Comparison of ENCODE assay signal across 24 cellular contexts in the genomic region with DNA sequence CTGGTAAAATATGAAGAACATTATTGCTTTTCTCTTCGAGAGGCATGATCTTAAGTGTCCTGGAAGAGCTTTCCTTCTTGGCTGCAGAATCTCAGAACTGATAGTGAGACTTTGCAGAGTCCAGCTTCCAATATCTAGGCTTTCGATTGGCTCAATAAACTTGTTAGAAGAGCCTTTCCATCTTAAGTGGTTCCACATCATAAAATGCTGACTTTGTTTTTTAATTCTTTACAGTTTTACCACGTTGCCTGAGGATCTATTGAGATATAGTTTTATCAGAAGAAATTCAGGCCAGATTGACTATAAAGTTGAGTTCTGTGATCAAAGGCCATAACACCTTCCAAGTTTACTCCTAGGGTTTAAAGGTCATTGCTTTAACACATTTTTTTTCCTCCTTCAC. TPM values are rescaled to one million over a fixed set of nuclear protein-coding genes. Genes with fewer than 3 reads are reported as not detected.
"Had no signal": no experiment of that assay in that cellular context is flagged by ENCODE, and none has a peak within 500 bp of the region (broad histone marks: within the 10 kb centered on the region; RNA-seq: fewer than 3 reads in every experiment).

No MANE protein-coding gene starts in this region.

- H3K9me3 Mint-ChIP-seq: activated B cell treated with CpG ODN at 0.5 μM for 24 hours, memory B cell, nephron had no signal

- H3K4me1 ChIP-seq: left ventricle myocardium inferior, suprapubic skin had no signal

- ATAC-seq: activated CD8-positive, alpha-beta T cell treated with anti-CD3 and anti-CD28 coated beads, Interleukin-2, amount 10 ng/mL, durations not matched to agents 7 days and 5 days; right cardiac atrium; stimulated activated naive CD8-positive, alpha-beta T cell treated with anti-CD3 and anti-CD28 coated beads, Interleukin-15, Interleukin-2, amounts not matched to agents 100 U/mL and 50 U/mL, for 24 hours had no signal

- H3K27ac Mint-ChIP-seq: activated B cell treated with CpG ODN at 0.5 μM for 24 hours; activated CD8-positive, alpha-beta T cell treated with anti-CD3 and anti-CD28 coated beads, Interleukin-2, amount 10 ng/mL, durations not matched to agents 7 days and 5 days; memory B cell had no signal

- H3K4me3 ChIP-seq: left ventricle myocardium inferior, smooth muscle cell, suprapubic skin had no signal

- H3K4me3 Mint-ChIP-seq: activated B cell treated with CpG ODN at 0.5 μM for 24 hours; activated CD8-positive, alpha-beta T cell treated with anti-CD3 and anti-CD28 coated beads, Interleukin-2, amount 10 ng/mL, durations not matched to agents 7 days and 5 days; memory B cell; nephron had no signal

- H3K27me3 ChIP-seq: suprapubic skin had no signal

- H3K27ac ChIP-seq: left ventricle myocardium inferior, suprapubic skin had no signal

- H3K9me3 ChIP-seq: left ventricle myocardium inferior, suprapubic skin had no signal

- H3K4me1 Mint-ChIP-seq: activated B cell treated with CpG ODN at 0.5 μM for 24 hours, nephron had no signal

- DNase-seq: activated B cell treated with CpG ODN at 0.5 μM for 24 hours; activated CD4-positive, alpha-beta T cell treated with anti-CD3 and anti-CD28 coated beads for 48 hours; activated CD8-positive, alpha-beta memory T cell treated with anti-CD3 and anti-CD28 coated beads, Interleukin-2, amount 50 U/mL, for 4 hours; activated CD8-positive, alpha-beta T cell treated with anti-CD3 and anti-CD28 coated beads, Interleukin-2, amount 10 ng/mL, durations not matched to agents 7 days and 5 days; anterior cingulate cortex; hypothalamus; kidney; left ventricle myocardium inferior; right cardiac atrium; stimulated activated CD4-positive, alpha-beta T cell treated with anti-CD3 and anti-CD28 coated beads, Interleukin-4, amount 100 ng/mL, for 4 hours; stimulated activated CD8-positive, alpha-beta memory T cell treated with anti-CD3 and anti-CD28 coated beads, Interleukin-4, amount 100 ng/mL, for 48 hours; stimulated activated naive CD8-positive, alpha-beta T cell treated with anti-CD3 and anti-CD28 coated beads, Interleukin-15, Interleukin-2, amounts not matched to agents 100 U/mL and 50 U/mL, for 24 hours; T-helper 2 cell had no signal

- H3K27me3 Mint-ChIP-seq: activated B cell treated with CpG ODN at 0.5 μM for 24 hours, memory B cell, progenitor cell of endocrine pancreas had no signal

RNA-seq across cellular contexts. Expression of gene DNAJB7, which starts 15.6 kb away (rescaled TPM):
- total RNA-seq: activated B cell treated with CpG ODN at 0.5 μM for 24 hours; activated CD8-positive, alpha-beta T cell treated with anti-CD3 and anti-CD28 coated beads, Interleukin-2, amount 10 ng/mL, durations not matched to agents 7 days and 5 days; bronchial epithelial cell; chondrocyte; glomerular endothelial cell; kidney; left ventricle myocardium inferior; omental fat pad; progenitor cell of endocrine pancreas; right cardiac atrium; smooth muscle cell; suprapubic skin; ureter had no signal
- polyA plus RNA-seq: esophagus, right cardiac atrium, smooth muscle cell had no signal
